8 cellular contexts compared by ENCODE assay signal in the genomic region with DNA sequence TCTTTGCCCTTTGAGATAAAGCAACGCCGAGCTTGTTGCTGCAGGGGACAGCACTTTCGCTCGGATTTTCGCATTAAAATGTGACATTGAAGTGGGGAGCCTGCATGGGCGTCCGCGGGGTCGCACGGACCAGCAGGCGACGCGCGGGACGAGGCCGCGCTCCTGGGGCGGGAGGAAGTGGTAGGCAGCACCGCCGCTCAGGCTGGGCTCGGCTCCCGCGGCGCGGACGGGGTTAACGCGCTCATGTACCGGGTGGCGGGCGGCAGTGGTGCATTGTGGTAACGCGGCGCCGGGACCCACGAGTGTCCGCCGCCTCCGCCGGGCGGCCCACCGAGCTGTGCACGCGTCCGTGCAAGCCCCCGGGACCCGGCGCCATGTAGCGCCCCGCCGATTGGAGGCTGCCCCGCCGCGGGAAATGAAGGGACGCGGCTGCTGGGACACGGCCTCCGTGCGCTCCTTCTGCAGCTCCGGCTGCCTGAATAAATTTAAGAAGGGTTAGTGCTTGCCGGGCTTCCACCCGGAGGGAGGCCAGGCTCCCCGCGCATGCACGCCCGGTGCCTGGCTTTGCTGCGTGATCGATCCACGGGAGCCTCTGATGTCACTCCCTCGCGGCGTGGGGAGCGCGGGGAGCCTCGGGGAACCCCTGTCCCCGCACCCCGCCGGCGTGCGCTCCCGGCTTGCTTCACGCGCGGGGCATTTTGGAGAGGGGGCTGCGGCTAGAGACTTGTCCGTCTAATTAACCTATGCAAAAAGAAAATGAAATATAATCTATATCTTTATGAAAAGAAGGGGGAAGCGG.
A peak's percentile ranks its signal among the peaks of the same experiment; 100 is the strongest.
DNase-seq lines count a peak whose midpoint lies in the region; ATAC-seq and TF ChIP-seq lines count a peak whose summit lies in the region.

No MANE protein-coding gene starts in this region.

- no peak overlapping the region for H3T11ph ChIP-seq in H9 (ENCODE audit: low read length)

- no peak overlapping the region for H2AK5ac ChIP-seq in H9 (ENCODE audit: insufficient read length, low read length)

- H3K56ac ChIP-seq in H9 (ENCODE audit: insufficient read length, low read depth, low read length) = no peak overlapping the region

- H4K5ac ChIP-seq in H9 (ENCODE audit: insufficient read length, low read depth, low read length) = no peak overlapping the region

- H4K91ac ChIP-seq in H9 (ENCODE audit: insufficient read length, low read depth, low read length) = no peak overlapping the region

- H4K8ac ChIP-seq in H9 (replicated peaks; ENCODE audit: insufficient read length, low read depth, low read length) = no peak overlapping the region

- H3K27ac ChIP-seq in H9 (ENCODE audit: insufficient read length, low read depth, low read length) (no peak overlapping the region), cardiac muscle cell (no peak overlapping the region), rectal smooth muscle tissue (ENCODE audit: low read depth, low read length) (no peak overlapping the region)

- H3K9ac ChIP-seq in H9 (ENCODE audit: extremely low read depth, insufficient read length, low read length) (no peak overlapping the region), rectal smooth muscle tissue (ENCODE audit: low read length) (no peak overlapping the region)

- no peaks in the 10 kb centered on the region for H3K36me3 ChIP-seq in cardiac muscle cell
- H3K36me3 ChIP-seq in rectal smooth muscle tissue (ENCODE audit: control insufficient read depth, insufficient read depth, low read length) = no peaks in the 10 kb centered on the region

- H3K4me3 Mint-ChIP-seq in H9 = peak overlapping the region; percentile 57 to 74
- peak overlapping the region; percentile 56 to 72 for H3K4me3 Mint-ChIP-seq in activated T-cell treated with anti-CD3 and anti-CD28 coated beads, Interleukin-2, amount 50 U/mL, for 72 hours

- WGBS in H9 (ENCODE audit: extremely low coverage, insufficient read length, low lambda C conversion rate) = no CpG with 5 or more reads among the region's 87 CpGs

- H3K79me2 ChIP-seq in H9 (ENCODE audit: insufficient read depth, low read length) = no peaks in the 10 kb centered on the region

- no peak overlapping the region for H3K18ac ChIP-seq in H9 (ENCODE audit: insufficient read length, low read depth, low read length)

- peak overlapping the region; percentile 6; the same call in 1 of the 2 replicates for H3K14ac ChIP-seq in H9 (ENCODE audit: insufficient read depth, low read length)

- TF ChIP-seq CTCF in H9 (conservative IDR thresholded peaks at IDR 0.05) (no peak), cardiac muscle cell (IDR thresholded peaks at IDR 0.05; ENCODE audit: low read depth, low read length) (no peak)

- H3K4me3 ChIP-seq in cardiac muscle cell (peak overlapping the region; percentile 19), rectal smooth muscle tissue (ENCODE audit: low read length) (peak overlapping the region; percentile 35)

- no peak overlapping the region for H2BK5ac ChIP-seq in H9 (ENCODE audit: insufficient read length, low read length)

- H3K27ac Mint-ChIP-seq in H9 = no peak overlapping the region
- no peak overlapping the region for H3K27ac Mint-ChIP-seq in activated T-cell treated with anti-CD3 and anti-CD28 coated beads, Interleukin-2, amount 50 U/mL, for 72 hours

- H3K23me2 ChIP-seq in H9 (ENCODE audit: insufficient read length, low read depth, low read length, poor library complexity, severe bottlenecking) = peaks cover 10% of the 10 kb centered on the region

- peaks cover 4% of the 10 kb centered on the region; the same call in 1 of the 2 replicates for H3K27me3 ChIP-seq in H9 (ENCODE audit: insufficient read depth, low read length)
- H3K27me3 ChIP-seq in cardiac muscle cell = peaks cover 67% of the 10 kb centered on the region
- peaks cover 22% of the 10 kb centered on the region for H3K27me3 ChIP-seq in rectal smooth muscle tissue (ENCODE audit: control insufficient read depth, insufficient read depth, low read length)

- H3K23ac ChIP-seq in H9 (ENCODE audit: insufficient read length, low read depth, low read length) = no peak overlapping the region

- no peaks in the 10 kb centered on the region for H3K9me3 Mint-ChIP-seq in H9
- no peaks in the 10 kb centered on the region for H3K9me3 Mint-ChIP-seq in activated T-cell treated with anti-CD3 and anti-CD28 coated beads, Interleukin-2, amount 50 U/mL, for 72 hours

- no peaks in the 10 kb centered on the region for H3K9me3 ChIP-seq in H9 (ENCODE audit: control insufficient read depth, low read depth, low read length)
- H3K9me3 ChIP-seq in cardiac muscle cell (ENCODE audit: low read depth) = no peaks in the 10 kb centered on the region

- no peak for ATAC-seq in activated T-cell treated with anti-CD3 and anti-CD28 coated beads, Interleukin-2, amount 50 U/mL, for 72 hours (replicated peaks in 1 of 2)
- ATAC-seq in HG03175 (IDR thresholded peaks at IDR 0.05; ENCODE audit: unreplicated experiment) (no peak), GM21528 (IDR thresholded peaks at IDR 0.05; ENCODE audit: low FRiP score, unreplicated experiment) (no peak), HG03135 (IDR thresholded peaks at IDR 0.05; ENCODE audit: unreplicated experiment) (no peak), GM21447 (IDR thresholded peaks at IDR 0.05; ENCODE audit: unreplicated experiment) (no peak)

- H3K4ac ChIP-seq in H9 (ENCODE audit: low read depth, low read length) = no peak overlapping the region

- H3K4me1 ChIP-seq in H9 (ENCODE audit: insufficient read depth, low read length) = no peaks in the 10 kb centered on the region
- no peaks in the 10 kb centered on the region for H3K4me1 ChIP-seq in cardiac muscle cell (ENCODE audit: low read depth)
- H3K4me1 ChIP-seq in rectal smooth muscle tissue (ENCODE audit: control insufficient read depth, insufficient read depth, low read length) = peaks cover 3% of the 10 kb centered on the region

- H2BK20ac ChIP-seq in H9 (ENCODE audit: low read depth, low read length, poor library complexity, severe bottlenecking) = no peak overlapping the region

- DNase-seq in H9 (no peak), cardiac muscle cell (ENCODE audit: low read depth in 1 of 2, low spot score in 1 of 2) (peak in 1 of 2 donors; percentile 4)
- DNase-seq in activated T-cell treated with anti-CD3 and anti-CD28 coated beads, Interleukin-2, amount 50 U/mL, for 72 hours = peak in 1 of 2 donors; percentile 24

- peaks cover 39% of the 10 kb centered on the region for H3K27me3 Mint-ChIP-seq in H9 (ENCODE audit: low read depth)
- peaks cover 38% of the 10 kb centered on the region for H3K27me3 Mint-ChIP-seq in activated T-cell treated with anti-CD3 and anti-CD28 coated beads, Interleukin-2, amount 50 U/mL, for 72 hours (ENCODE audit: low read depth)

- H4K20me1 ChIP-seq in H9 (ENCODE audit: control insufficient read depth, insufficient read depth, insufficient read length) = no peaks in the 10 kb centered on the region

- H2AFZ ChIP-seq in H9 (ENCODE audit: low read length) = no peak overlapping the region

- H3K4me1 Mint-ChIP-seq in H9 = peaks cover 3 to 6% of the 10 kb centered on the region in 2 experiments; a peak in 3 of 4 replicates
- peaks cover 26% of the 10 kb centered on the region for H3K4me1 Mint-ChIP-seq in activated T-cell treated with anti-CD3 and anti-CD28 coated beads, Interleukin-2, amount 50 U/mL, for 72 hours (ENCODE audit: low read depth)

- peak overlapping the region; percentile 59 for H3K4me2 ChIP-seq in H9 (ENCODE audit: insufficient read depth, insufficient read length, low read length)

- no peaks in the 10 kb centered on the region for H3K36me3 Mint-ChIP-seq in H9 (ENCODE audit: insufficient read depth in 1 of 3, low read depth in 3 of 3)
- no peaks in the 10 kb centered on the region for H3K36me3 Mint-ChIP-seq in activated T-cell treated with anti-CD3 and anti-CD28 coated beads, Interleukin-2, amount 50 U/mL, for 72 hours (ENCODE audit: insufficient read depth in 2 of 2)

- H2BK15ac ChIP-seq in H9 (ENCODE audit: low read depth, low read length) = no peak overlapping the region

- H2BK12ac ChIP-seq in H9 (ENCODE audit: insufficient read length, low read depth, low read length) = no peak overlapping the region

- H3K79me1 ChIP-seq in H9 (ENCODE audit: insufficient read depth, low read depth, low read length, poor library complexity, severe bottlenecking) = no peaks in the 10 kb centered on the region

- H2BK120ac ChIP-seq in H9 (ENCODE audit: low read depth, low read length, poor library complexity, severe bottlenecking) = no peak overlapping the region
